ENCODE assay signal across 8 cellular contexts in genomic region chr16:79261461-79261860, GRCh38.
DNase-seq lines count a peak whose midpoint lies in the region; ATAC-seq lines count a peak whose summit lies in the region.

No MANE protein-coding gene starts in this region.

- ATAC-seq in GM18861 (IDR thresholded peaks at IDR 0.05; ENCODE audit: unreplicated experiment), result peak; percentile 53
- peak; percentile 55 for ATAC-seq in esophagus mucosa
- ATAC-seq in HG02571 (IDR thresholded peaks at IDR 0.05; ENCODE audit: unreplicated experiment), result no peak
- no peak for ATAC-seq in GM19328 (IDR thresholded peaks at IDR 0.05; ENCODE audit: unreplicated experiment)

- DNase-seq in 8988T (peak; percentile 33), T follicular helper cell (ENCODE audit: low read depth) (peak; percentile 20), renal cortical epithelial cell (ENCODE audit: low read depth) (peak; percentile 53), epidermal melanocyte (ENCODE audit: insufficient read length, low spot score) (no peak)

Comparison
In these comparisons a context has a peak if more than half of its experiments do, and no peak if none do; other contexts are left out.
1. ATAC-seq: peak in GM18861 (single experiment) and esophagus mucosa (single experiment); none in HG02571 (single experiment) and GM19328 (single experiment).